Comparison of ENCODE assay signal across 14 cellular contexts in the genomic region with DNA sequence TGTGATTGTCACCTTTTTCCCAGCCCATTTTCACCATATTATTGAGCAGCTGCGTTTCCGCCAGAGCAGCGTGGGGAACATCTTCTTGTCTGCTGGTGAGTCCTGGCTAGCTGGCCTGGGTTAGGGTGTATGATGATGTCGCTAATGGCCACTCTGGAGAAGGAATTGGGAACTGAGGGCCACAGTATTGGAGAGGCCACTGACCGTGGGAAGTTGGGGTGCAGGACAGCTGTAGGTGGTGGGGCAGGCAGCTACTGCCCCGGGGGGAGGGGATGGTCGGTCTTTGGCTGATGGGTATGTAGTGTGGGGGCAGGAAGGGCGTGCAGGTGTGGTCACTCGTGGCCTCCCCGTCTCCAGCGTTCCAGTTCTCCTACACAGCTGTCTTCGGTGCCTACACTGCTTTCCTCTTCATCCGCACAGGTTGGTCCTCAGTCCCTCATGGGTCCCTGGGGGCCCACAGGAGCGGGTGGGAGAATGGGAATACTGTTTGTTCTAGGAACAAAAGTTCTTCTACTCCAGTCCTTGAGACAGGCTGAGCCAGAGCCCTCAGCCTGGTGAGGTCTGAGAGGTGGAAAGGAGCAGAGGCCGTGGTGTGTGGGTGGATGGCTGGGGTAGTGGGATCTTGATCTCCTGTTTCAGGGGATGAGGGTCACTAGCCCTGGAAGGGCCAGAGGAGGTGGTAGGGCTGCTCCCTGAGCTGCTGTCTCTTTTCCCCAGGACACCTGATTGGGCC. TPM values are rescaled to one million over a fixed set of nuclear protein-coding genes. Genes with fewer than 3 reads are reported as not detected.
DNase-seq lines count a peak whose midpoint lies in the region; ATAC-seq, FAIRE-seq and TF ChIP-seq lines count a peak whose summit lies in the region.
"Had no signal": no experiment of that assay in that cellular context is flagged by ENCODE, and none has a peak within 500 bp of the region (broad histone marks: within the 10 kb centered on the region; RNA-seq: fewer than 3 reads in every experiment).

No MANE protein-coding gene starts in this region.

- H3K4me3 Mint-ChIP-seq in activated T-cell treated with anti-CD3 and anti-CD28 coated beads, Interleukin-2, amount 50 U/mL, for 4 hours: peak overlapping the region; percentile 91
- H3K4me3 Mint-ChIP-seq in activated CD8-positive, alpha-beta T cell treated with anti-CD3 and anti-CD28 coated beads, Interleukin-2, amount 10 ng/mL, durations not matched to agents 7 days and 5 days: peak overlapping the region; percentile 86

- no peak for DNase-seq in activated T-cell treated with anti-CD3 and anti-CD28 coated beads, Interleukin-2, amount 50 U/mL, for 4 hours
- DNase-seq in activated T-cell treated with anti-CD3 and anti-CD28 coated beads, Interleukin-2, amount 50 U/mL, for 1 hour: no peak
- no peak for DNase-seq in activated CD8-positive, alpha-beta T cell treated with anti-CD3 and anti-CD28 coated beads, Interleukin-2, amount 10 ng/mL, durations not matched to agents 7 days and 5 days
- no peak for DNase-seq in HepG2 (ENCODE audit: low spot score)
- peak; percentile 13 for DNase-seq in testis
- no peak for DNase-seq in GM13976 (ENCODE audit: low spot score)
- no peak for DNase-seq in T1000 (lab: John Stamatoyannopoulos, UW)
- no peak for DNase-seq in GM20000 (ENCODE audit: low spot score)
- DNase-seq: hypothalamus, NCI-H69, SIG-M5 had no signal

- H3K4me1 Mint-ChIP-seq in activated T-cell treated with anti-CD3 and anti-CD28 coated beads, Interleukin-2, amount 50 U/mL, for 4 hours (ENCODE audit: low read depth): peaks cover 32% of the 10 kb centered on the region
- peaks cover 42% of the 10 kb centered on the region for H3K4me1 Mint-ChIP-seq in activated CD8-positive, alpha-beta T cell treated with anti-CD3 and anti-CD28 coated beads, Interleukin-2, amount 10 ng/mL, durations not matched to agents 7 days and 5 days (ENCODE audit: low read depth)

- H3K9me3 ChIP-seq in HepG2 (ENCODE audit: low read length) (no peaks in the 10 kb centered on the region), testis (no peaks in the 10 kb centered on the region)
- H3K9me3 ChIP-seq: lower lobe of right lung had no signal

- H4K20me1 ChIP-seq in HepG2 (ENCODE audit: insufficient read depth, low read length): peaks cover 6% of the 10 kb centered on the region; the same call in 1 of the 2 replicates

- no peaks in the 10 kb centered on the region for H3K36me3 Mint-ChIP-seq in activated T-cell treated with anti-CD3 and anti-CD28 coated beads, Interleukin-2, amount 50 U/mL, for 4 hours (ENCODE audit: insufficient read depth)
- peaks cover 29% of the 10 kb centered on the region for H3K36me3 Mint-ChIP-seq in activated CD8-positive, alpha-beta T cell treated with anti-CD3 and anti-CD28 coated beads, Interleukin-2, amount 10 ng/mL, durations not matched to agents 7 days and 5 days (ENCODE audit: low read depth)

- no peak overlapping the region for H3K27ac ChIP-seq in HepG2 (ENCODE audit: extremely low read length, insufficient read depth, low read length)
- no peak overlapping the region for H3K27ac ChIP-seq in testis
- H3K27ac ChIP-seq: epithelial cell of prostate, lower lobe of right lung had no signal

- peaks cover 28% of the 10 kb centered on the region for H3K79me2 ChIP-seq in HepG2 (ENCODE audit: insufficient read depth, low read length)

- no TSS peak for BruUV-seq in HepG2 (replicated peaks; lab: Mats Ljungman, UMichigan)

- POLR2A ChIA-PET in activated CD8-positive, alpha-beta T cell treated with anti-CD3 and anti-CD28 coated beads, Interleukin-2, amount 10 ng/mL, durations not matched to agents 7 days and 5 days (lab: Charles Lee): interaction anchor here (1.4 to 5.4 kb wide), 2 partner anchors 9 to 35 kb away, joined by 3 to 92 read pairs; no protein-coding TSS in a partner anchor
- POLR2A ChIA-PET in HepG2 (lab: Yijun Ruan, JAX): interaction anchor here (4.2 kb wide), 1 partner anchor 10 kb away, joined by 24 read pairs; no protein-coding TSS in a partner anchor

- intact Hi-C loops in HepG2 (cut with micrococcal nuclease; ENCODE audit: unreplicated experiment) (no loop called here), testis (cut with DNase I; ENCODE audit: low total_unique reads) (no loop called here)

- H3K36me3 ChIP-seq in HepG2 (replicated peaks in 1 of 2; ENCODE audit: control insufficient read depth in 1 of 2, insufficient read depth in 2 of 2, low read length in 2 of 2) (peaks cover 16 to 51% of the 10 kb centered on the region in 2 experiments; a peak in 4 of 5 replicates), testis (ENCODE audit: low read depth, missing control alignments) (no peaks in the 10 kb centered on the region)

- H3K9ac ChIP-seq in HepG2 (ENCODE audit: insufficient read depth, low read depth, low read length): no peak overlapping the region

- TF ChIP-seq POLR2A in HepG2 (IDR thresholded peaks at IDR 0.05; ENCODE audit: insufficient read depth in 1 of 2, low read depth in 2 of 2, low read length in 2 of 2) (peak; percentile 22 to 39; a peak in 1 of 4 replicates), testis (IDR thresholded peaks at IDR 0.05) (no peak)

- TF ChIP-seq EP300 in HepG2 (IDR thresholded peaks at IDR 0.05; ENCODE audit: low read depth in 2 of 2, low read length in 2 of 2) (no peak), HepG2 (CRISPR knock-in tag; IDR thresholded peaks at IDR 0.05; ENCODE audit: borderline replicate concordance) (no peak)

- H2AFZ ChIP-seq in HepG2 (ENCODE audit: low read length): no peak overlapping the region

- H3K27me3 Mint-ChIP-seq in activated T-cell treated with anti-CD3 and anti-CD28 coated beads, Interleukin-2, amount 50 U/mL, for 4 hours (ENCODE audit: low read depth): no peaks in the 10 kb centered on the region
- no peaks in the 10 kb centered on the region for H3K27me3 Mint-ChIP-seq in activated CD8-positive, alpha-beta T cell treated with anti-CD3 and anti-CD28 coated beads, Interleukin-2, amount 10 ng/mL, durations not matched to agents 7 days and 5 days (ENCODE audit: low read depth)

- CTCF ChIA-PET in activated CD8-positive, alpha-beta T cell treated with anti-CD3 and anti-CD28 coated beads, Interleukin-2, amount 10 ng/mL, durations not matched to agents 7 days and 5 days (lab: Charles Lee): interaction anchor here (0.8 to 3.7 kb wide), 3 partner anchors 9 to 167 kb away, joined by 3 to 23 read pairs (median 9); partner anchors contain the start of gene RBM4B
- CTCF ChIA-PET in HepG2 (lab: Yijun Ruan, JAX; ENCODE audit: low intra/inter-chr PET ratio, low total read pairs): no interaction called here

- TF ChIP-seq RAD21 in HepG2 (CRISPR knock-in tag; IDR thresholded peaks at IDR 0.05): no peak

- H3K4me1 ChIP-seq in HepG2 (ENCODE audit: insufficient read depth, low read length): peaks cover 28% of the 10 kb centered on the region
- H3K4me1 ChIP-seq in testis: peaks cover 23% of the 10 kb centered on the region

- TF ChIP-seq CTCF in HepG2 (CRISPR knock-in tag; IDR thresholded peaks at IDR 0.05) (no peak), testis (IDR thresholded peaks at IDR 0.05) (no peak), GM13976 (IDR thresholded peaks at IDR 0.05; ENCODE audit: borderline replicate concordance, control extremely low read depth, extremely low read depth, insufficient read depth, missing control alignments) (no peak), GM20000 (IDR thresholded peaks at IDR 0.05; ENCODE audit: extremely low read depth, missing control alignments) (no peak)

- no peak overlapping the region for H3K4me3 ChIP-seq in HepG2 (replicated peaks in 1 of 3; ENCODE audit: insufficient read depth in 1 of 3, low read depth in 2 of 3, low read length in 3 of 3)
- H3K4me3 ChIP-seq in testis: no peak overlapping the region
- H3K4me3 ChIP-seq: lower lobe of right lung had no signal

- H3K9me3 Mint-ChIP-seq in activated T-cell treated with anti-CD3 and anti-CD28 coated beads, Interleukin-2, amount 50 U/mL, for 4 hours: no peaks in the 10 kb centered on the region
- H3K9me3 Mint-ChIP-seq in activated CD8-positive, alpha-beta T cell treated with anti-CD3 and anti-CD28 coated beads, Interleukin-2, amount 10 ng/mL, durations not matched to agents 7 days and 5 days (ENCODE audit: insufficient read depth): no peaks in the 10 kb centered on the region

- in situ Hi-C loops in HepG2 (cut with HindIII; ENCODE audit: extremely low pct_ligation_motif_present, low pct_unique_long_range_greater_than_20kb): loop anchor here (10.0 to 25.0 kb wide), 3 partner anchors 129 to 433 kb away; partner anchors contain the start of genes C11orf86, CTSF and NPAS4
- in situ Hi-C loops in GM13976 (cut with MboI; ENCODE audit: low sequenced_read_pairs, unreplicated experiment): no loop called here

- no peak for ATAC-seq in activated T-cell treated with anti-CD3 and anti-CD28 coated beads, Interleukin-2, amount 50 U/mL, for 4 hours
- no peak for ATAC-seq in activated CD8-positive, alpha-beta T cell treated with anti-CD3 and anti-CD28 coated beads, Interleukin-2, amount 10 ng/mL, durations not matched to agents 7 days and 5 days
- ATAC-seq in HepG2: no peak
- ATAC-seq: lower lobe of right lung had no signal

- H3K4me2 ChIP-seq in HepG2 (ENCODE audit: low read depth, low read length): no peak overlapping the region

- 97% methylated on average over 14 of the region's 15 CpGs for WGBS in HepG2 (ENCODE audit: low lambda C conversion rate)
- WGBS in testis, 2 donors: 76 to 85% methylated on average over 15 of the region's 15 CpGs

- FAIRE-seq in HepG2 (lab: Jason Lieb, UNC): no peak
- FAIRE-seq: G401.6 had no signal

- H3K27me3 ChIP-seq in HepG2 (ENCODE audit: control insufficient read depth in 1 of 2, insufficient read depth in 2 of 2, low read length in 2 of 2): no peaks in the 10 kb centered on the region; a peak in 1 of 5 replicates
- no peaks in the 10 kb centered on the region for H3K27me3 ChIP-seq in testis

- peak overlapping the region; percentile 33 for H3K27ac Mint-ChIP-seq in activated CD8-positive, alpha-beta T cell treated with anti-CD3 and anti-CD28 coated beads, Interleukin-2, amount 10 ng/mL, durations not matched to agents 7 days and 5 days

RNA-seq across cellular contexts. Expression of gene RCE1, which starts 2.1 kb away (rescaled TPM):
- 10 to 100 TPM; 42.7 to 45.0 (median 43.5) TPM for total RNA-seq in activated T-cell treated with anti-CD3 and anti-CD28 coated beads, Interleukin-2, amount 50 U/mL, for 4 hours
- 10 to 100 TPM; 23.1 to 27.3 TPM for total RNA-seq in activated CD8-positive, alpha-beta T cell treated with anti-CD3 and anti-CD28 coated beads, Interleukin-2, amount 10 ng/mL, durations not matched to agents 7 days and 5 days
- total RNA-seq in HepG2 (2016; rRNA removed; fragmentation: Illumina TruSeq; extraction: Trizol) (8.0 and 22.2 TPM in 2 replicates), testis (10 to 100 TPM; 54.3 to 56.9 TPM)
- total RNA-seq in HepG2 (2016; cell fraction: cytosol; rRNA removed; fragmentation: Illumina TruSeq; extraction: Trizol; ENCODE audit: low read depth): 5.3 and 5.8 TPM in 2 replicates
- total RNA-seq in HepG2 (2016; cell fraction: insoluble cytoplasmic fraction; rRNA removed; fragmentation: Illumina TruSeq; extraction: Trizol): 8.3 and 23.5 TPM in 2 replicates
- total RNA-seq in HepG2 (2016; cell fraction: membrane; rRNA removed; fragmentation: Illumina TruSeq; extraction: Trizol): 9.8 and 10.6 TPM in 2 replicates
- 18.1 and 22.0 TPM in 2 replicates for total RNA-seq in HepG2 (2016; cell fraction: nucleus; rRNA removed; fragmentation: Illumina TruSeq; extraction: Trizol)
- polyA plus RNA-seq in HepG2 (2011; rRNA removed) (22.4 and 29.3 TPM in 2 replicates), testis (ENCODE audit: insufficient read depth, low read depth, low replicate concordance) (26.4 TPM)
- 18.4 and 29.0 TPM in 2 replicates for polyA plus RNA-seq in HepG2 (2011; cell fraction: cytosol; rRNA removed)
- 56.2 and 66.8 TPM in 2 replicates for polyA plus RNA-seq in HepG2 (2011; cell fraction: nucleus; rRNA removed)
- 14.4 and 22.1 TPM in 2 replicates for polyA plus RNA-seq in HepG2 (2012)
- polyA plus RNA-seq in HepG2 (2016; cell fraction: cytosol; fragmentation: Illumina TruSeq; extraction: Trizol; ENCODE audit: low read depth): 5.7 and 6.5 TPM in 2 replicates
- polyA plus RNA-seq in HepG2 (2016; cell fraction: insoluble cytoplasmic fraction; fragmentation: Illumina TruSeq; extraction: Trizol; ENCODE audit: low read depth): 9.5 and 11.9 TPM in 2 replicates
- 8.8 and 9.5 TPM in 2 replicates for polyA plus RNA-seq in HepG2 (2016; cell fraction: membrane; fragmentation: Illumina TruSeq; extraction: Trizol; ENCODE audit: low read depth)
- polyA plus RNA-seq in HepG2 (2016; cell fraction: nucleus; fragmentation: Illumina TruSeq; extraction: Trizol; ENCODE audit: insufficient read depth, low read depth): 41.3 and 46.5 TPM in 2 replicates
- polyA minus RNA-seq in HepG2 (2011; rRNA and poly(A)+ RNA removed; ENCODE audit: low replicate concordance): 40.2 and 41.8 TPM in 2 replicates
- 11.0 and 11.1 TPM in 2 replicates for polyA minus RNA-seq in HepG2 (2011; cell fraction: cytosol; rRNA and poly(A)+ RNA removed)
- 16.7 and 18.8 TPM in 2 replicates for polyA minus RNA-seq in HepG2 (2011; cell fraction: nucleus; rRNA and poly(A)+ RNA removed)

RNA-seq across cellular contexts. Expression of gene LRFN4, which starts 11.6 kb away (rescaled TPM):
- total RNA-seq in activated T-cell treated with anti-CD3 and anti-CD28 coated beads, Interleukin-2, amount 50 U/mL, for 4 hours: 10 to 100 TPM; 26.7 to 39.9 (median 28.8) TPM
- total RNA-seq in activated CD8-positive, alpha-beta T cell treated with anti-CD3 and anti-CD28 coated beads, Interleukin-2, amount 10 ng/mL, durations not matched to agents 7 days and 5 days: 10 to 100 TPM; 24.6 to 28.3 TPM
- total RNA-seq in HepG2 (2016; rRNA removed; fragmentation: Illumina TruSeq; extraction: Trizol) (4.4 and 6.8 TPM in 2 replicates), testis (10 to 100 TPM; 23.2 to 24.6 TPM)
- 1.1 TPM in 2 replicates for total RNA-seq in HepG2 (2016; cell fraction: cytosol; rRNA removed; fragmentation: Illumina TruSeq; extraction: Trizol; ENCODE audit: low read depth)
- 3.5 and 6.4 TPM in 2 replicates for total RNA-seq in HepG2 (2016; cell fraction: insoluble cytoplasmic fraction; rRNA removed; fragmentation: Illumina TruSeq; extraction: Trizol)
- total RNA-seq in HepG2 (2016; cell fraction: membrane; rRNA removed; fragmentation: Illumina TruSeq; extraction: Trizol): 4.1 and 5.5 TPM in 2 replicates
- total RNA-seq in HepG2 (2016; cell fraction: nucleus; rRNA removed; fragmentation: Illumina TruSeq; extraction: Trizol): 2.9 and 5.5 TPM in 2 replicates
- polyA plus RNA-seq in HepG2 (2011; rRNA removed) (1.3 and 2.4 TPM in 2 replicates), testis (ENCODE audit: insufficient read depth, low read depth, low replicate concordance) (27.2 TPM)
- 1.7 and 3.3 TPM in 2 replicates for polyA plus RNA-seq in HepG2 (2011; cell fraction: cytosol; rRNA removed)
- 7.1 and 9.6 TPM in 2 replicates for polyA plus RNA-seq in HepG2 (2011; cell fraction: nucleus; rRNA removed)
- 1.2 and 2.5 TPM in 2 replicates for polyA plus RNA-seq in HepG2 (2012)
- polyA plus RNA-seq in HepG2 (2016; cell fraction: cytosol; fragmentation: Illumina TruSeq; extraction: Trizol; ENCODE audit: low read depth): 1.4 and 1.5 TPM in 2 replicates
- polyA plus RNA-seq in HepG2 (2016; cell fraction: insoluble cytoplasmic fraction; fragmentation: Illumina TruSeq; extraction: Trizol; ENCODE audit: low read depth): 3.8 and 4.4 TPM in 2 replicates
- 3.3 and 4.1 TPM in 2 replicates for polyA plus RNA-seq in HepG2 (2016; cell fraction: membrane; fragmentation: Illumina TruSeq; extraction: Trizol; ENCODE audit: low read depth)
- 7.3 and 8.5 TPM in 2 replicates for polyA plus RNA-seq in HepG2 (2016; cell fraction: nucleus; fragmentation: Illumina TruSeq; extraction: Trizol; ENCODE audit: insufficient read depth, low read depth)
- polyA minus RNA-seq in HepG2 (2011; rRNA and poly(A)+ RNA removed; ENCODE audit: low replicate concordance): 3.9 and 38.9 TPM in 2 replicates
- polyA minus RNA-seq in HepG2 (2011; cell fraction: cytosol; rRNA and poly(A)+ RNA removed): 2.7 and 3.0 TPM in 2 replicates
- polyA minus RNA-seq in HepG2 (2011; cell fraction: nucleus; rRNA and poly(A)+ RNA removed): 1.1 and 1.5 TPM in 2 replicates
